8 cellular contexts compared by ENCODE assay signal in the genomic region with DNA sequence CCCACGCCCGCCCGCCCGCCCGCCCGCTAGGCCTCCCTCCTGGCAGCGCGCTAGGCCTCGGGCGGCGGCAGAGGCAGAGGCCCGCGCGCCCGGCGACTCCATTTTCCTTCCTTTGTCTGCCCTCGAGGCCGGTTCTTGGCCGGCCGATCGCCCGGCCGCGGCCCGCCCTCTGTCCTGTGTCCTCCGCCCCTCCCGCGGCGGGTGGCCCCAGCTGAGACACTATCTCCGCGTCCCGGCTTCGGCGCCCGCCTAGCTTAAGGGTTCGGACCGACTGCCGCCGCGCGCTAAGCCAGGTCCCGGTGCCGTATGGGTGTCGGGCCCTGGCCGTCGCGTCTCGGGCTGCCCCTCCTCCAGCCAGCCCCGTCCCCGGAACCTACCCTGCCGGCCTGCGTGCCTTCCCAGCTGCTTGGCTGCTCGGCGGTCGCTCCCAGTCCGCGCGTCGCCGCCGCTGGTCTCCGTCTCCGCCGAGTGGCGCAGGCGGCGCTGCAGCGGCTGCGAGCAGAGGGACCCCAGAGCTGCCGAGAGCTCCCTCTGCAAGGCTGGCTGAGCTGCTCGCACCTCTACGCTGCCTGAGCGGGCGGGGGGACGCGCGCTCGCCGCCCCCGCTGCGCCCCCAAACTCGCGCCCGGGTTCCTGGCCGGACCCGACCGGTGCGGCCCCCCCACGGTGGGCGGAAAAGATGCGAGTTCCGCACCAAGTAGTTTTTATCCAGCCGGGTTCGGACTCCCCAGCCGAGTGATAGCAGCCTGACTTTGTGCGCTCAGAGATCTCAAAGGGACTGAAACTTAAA. TPM values are rescaled to one million over a fixed set of nuclear protein-coding genes. Genes with fewer than 3 reads are reported as not detected.
DNase-seq lines count a peak whose midpoint lies in the region; ATAC-seq and TF ChIP-seq lines count a peak whose summit lies in the region.

No MANE protein-coding gene starts in this region.

- DNase-seq in CD1c-positive myeloid dendritic cell (ENCODE audit: extremely low spot score) (peak; percentile 57), SK-N-DZ (ENCODE audit: low spot score) (peak; percentile 68), left cardiac atrium (peak; percentile 75), progenitor cell of endocrine pancreas (ENCODE audit: low spot score, unreplicated experiment) (peak; percentile 54), cerebellar nuclear complex (lab: John Stamatoyannopoulos, UW) (no peak)
- peak; percentile 62 for DNase-seq in activated naive CD8-positive, alpha-beta T cell treated with anti-CD3 and anti-CD28 coated beads, Interleukin-2, amount 50 U/mL, for 24 hours

- no peaks in the 10 kb centered on the region for H3K9me3 Mint-ChIP-seq in activated naive CD8-positive, alpha-beta T cell treated with anti-CD3 and anti-CD28 coated beads, Interleukin-2, amount 50 U/mL, for 24 hours
- H3K9me3 Mint-ChIP-seq in progenitor cell of endocrine pancreas (ENCODE audit: low read depth) = no peaks in the 10 kb centered on the region

- no peaks in the 10 kb centered on the region for H3K27me3 Mint-ChIP-seq in activated naive CD8-positive, alpha-beta T cell treated with anti-CD3 and anti-CD28 coated beads, Interleukin-2, amount 50 U/mL, for 24 hours
- no peaks in the 10 kb centered on the region for H3K27me3 Mint-ChIP-seq in progenitor cell of endocrine pancreas

- H3K4me1 Mint-ChIP-seq in activated naive CD8-positive, alpha-beta T cell treated with anti-CD3 and anti-CD28 coated beads, Interleukin-2, amount 50 U/mL, for 24 hours = peaks cover 50% of the 10 kb centered on the region
- H3K4me1 Mint-ChIP-seq in progenitor cell of endocrine pancreas (ENCODE audit: low read depth) = peaks cover 19% of the 10 kb centered on the region

- peak; percentile 12 for ATAC-seq in GM19035 (IDR thresholded peaks at IDR 0.05; ENCODE audit: unreplicated experiment)
- ATAC-seq in HG03439 (IDR thresholded peaks at IDR 0.05; ENCODE audit: unreplicated experiment) = peak; percentile 15
- peak; percentile 1 for ATAC-seq in activated naive CD8-positive, alpha-beta T cell treated with anti-CD3 and anti-CD28 coated beads, Interleukin-2, amount 50 U/mL, for 24 hours
- peak; percentile 11 to 21 for ATAC-seq in left cardiac atrium

- H3K4me3 Mint-ChIP-seq in activated naive CD8-positive, alpha-beta T cell treated with anti-CD3 and anti-CD28 coated beads, Interleukin-2, amount 50 U/mL, for 24 hours = peak overlapping the region; percentile 88
- peak overlapping the region; percentile 86 for H3K4me3 Mint-ChIP-seq in progenitor cell of endocrine pancreas (ENCODE audit: low read depth)

- peaks cover 12% of the 10 kb centered on the region for H3K36me3 Mint-ChIP-seq in activated naive CD8-positive, alpha-beta T cell treated with anti-CD3 and anti-CD28 coated beads, Interleukin-2, amount 50 U/mL, for 24 hours (ENCODE audit: low read depth)
- no peaks in the 10 kb centered on the region for H3K36me3 Mint-ChIP-seq in progenitor cell of endocrine pancreas (ENCODE audit: insufficient read depth)

- TF ChIP-seq CTCF in progenitor cell of endocrine pancreas (IDR thresholded peaks at IDR 0.05; ENCODE audit: unreplicated experiment) = peak; percentile 37

- peak overlapping the region; percentile 97 for H3K27ac Mint-ChIP-seq in activated naive CD8-positive, alpha-beta T cell treated with anti-CD3 and anti-CD28 coated beads, Interleukin-2, amount 50 U/mL, for 24 hours
- H3K27ac Mint-ChIP-seq in progenitor cell of endocrine pancreas = peak overlapping the region; percentile 98

- intact Hi-C loops in left cardiac atrium (cut with DNase I) = loop anchor here in 1 of 2 donors (2.0 to 5.0 kb wide), 3 partner anchors 34 to 79 kb away; partner anchors contain the start of gene RIPOR1

RNA-seq across cellular contexts. Expression of gene CTCF, which starts 0.8 kb away (rescaled TPM):
- polyA plus RNA-seq in SK-N-DZ (2014; cell fraction: cytosol; rRNA removed) = 39.9 and 43.7 TPM in 2 replicates
- 26.0 and 33.8 TPM in 2 replicates for polyA plus RNA-seq in SK-N-DZ (2014; cell fraction: nucleus; rRNA removed)
- 10 to 100 TPM; 22.7 to 25.7 TPM for total RNA-seq in left cardiac atrium
- total RNA-seq in progenitor cell of endocrine pancreas = 67.8 and 69.8 TPM in 2 replicates

RNA-seq across cellular contexts. Expression of gene RIPOR1, which starts 34.5 kb away (rescaled TPM):
- 15.0 and 16.7 TPM in 2 replicates for polyA plus RNA-seq in SK-N-DZ (2014; cell fraction: cytosol; rRNA removed)
- 21.7 and 69.4 TPM in 2 replicates for polyA plus RNA-seq in SK-N-DZ (2014; cell fraction: nucleus; rRNA removed)
- total RNA-seq in left cardiac atrium (10 to 100 TPM; 66.2 to 80.9 TPM), progenitor cell of endocrine pancreas (72.7 and 78.8 TPM in 2 replicates)

Comparison
In these comparisons a context has a peak if more than half of its experiments do, and no peak if none do; other contexts are left out.
1. DNase-seq: peak in CD1c-positive myeloid dendritic cell (single experiment), SK-N-DZ (single experiment), activated naive CD8-positive, alpha-beta T cell treated with anti-CD3 and anti-CD28 coated beads, Interleukin-2, amount 50 U/mL, for 24 hours (single experiment), left cardiac atrium (single experiment) and progenitor cell of endocrine pancreas (single experiment); none in cerebellar nuclear complex (0 of 2).
2. Peak in every context shown above with its lines, with median percentiles within 50 percentile points of each other: ATAC-seq.